In genomic region chr7:138146739-138147734, GRCh38 we compare ENCODE assay signal across 8 cellular contexts.
DNase-seq lines count a peak whose midpoint lies in the region; ATAC-seq and TF ChIP-seq lines count a peak whose summit lies in the region.
"Not testable (repeated sequence)": the region's sequence is repeated elsewhere in the genome, so short reads cannot be mapped to it uniquely, and the experiment has no call there.

No MANE protein-coding gene starts in this region.

- not testable (repeated sequence) for H3K36me3 Mint-ChIP-seq in CD4-positive, alpha-beta memory T cell; activated CD4-positive, alpha-beta T cell treated with anti-CD3 and anti-CD28 coated beads for 36 hours (ENCODE audit: low read depth); activated T-cell treated with anti-CD3 and anti-CD28 coated beads, Interleukin-2, amount 50 U/mL, for 72 hours (ENCODE audit: insufficient read depth in 2 of 2); activated naive CD8-positive, alpha-beta T cell treated with anti-CD3 and anti-CD28 coated beads for 36 hours; endothelial cell (ENCODE audit: low read depth, unreplicated experiment)

- H3K4me1 ChIP-seq in CD4-positive, alpha-beta memory T cell (ENCODE audit: insufficient read depth, low read length): not testable (repeated sequence)

- H3K4me3 Mint-ChIP-seq in CD4-positive, alpha-beta memory T cell: peak overlapping the region; percentile 2 to 86 (median 74)
- H3K4me3 Mint-ChIP-seq in activated CD4-positive, alpha-beta T cell treated with anti-CD3 and anti-CD28 coated beads for 36 hours: peak overlapping the region; percentile 62
- peak overlapping the region; percentile 80 to 89 for H3K4me3 Mint-ChIP-seq in activated T-cell treated with anti-CD3 and anti-CD28 coated beads, Interleukin-2, amount 50 U/mL, for 72 hours
- H3K4me3 Mint-ChIP-seq in activated naive CD8-positive, alpha-beta T cell treated with anti-CD3 and anti-CD28 coated beads for 36 hours: peak overlapping the region; percentile 73
- not testable (repeated sequence) for H3K4me3 Mint-ChIP-seq in endothelial cell (ENCODE audit: unreplicated experiment)
- H3K4me3 Mint-ChIP-seq in stimulated activated naive CD8-positive, alpha-beta T cell treated with anti-CD3 and anti-CD28 coated beads, Interleukin-15, amount 100 ng/mL, for 72 hours: peak overlapping the region; percentile 74 to 82

- intact Hi-C loops in CD4-positive, alpha-beta memory T cell (cut with micrococcal nuclease); activated CD4-positive, alpha-beta T cell treated with anti-CD3 and anti-CD28 coated beads for 36 hours (cut with DNase I, micrococcal nuclease): not testable (repeated sequence)

- not testable (repeated sequence) for TF ChIP-seq CTCF in endothelial cell (IDR thresholded peaks at IDR 0.05; ENCODE audit: unreplicated experiment)

- H3K4me1 Mint-ChIP-seq in CD4-positive, alpha-beta memory T cell; activated CD4-positive, alpha-beta T cell treated with anti-CD3 and anti-CD28 coated beads for 36 hours; activated T-cell treated with anti-CD3 and anti-CD28 coated beads, Interleukin-2, amount 50 U/mL, for 72 hours (ENCODE audit: low read depth); activated naive CD8-positive, alpha-beta T cell treated with anti-CD3 and anti-CD28 coated beads for 36 hours; stimulated activated naive CD8-positive, alpha-beta T cell treated with anti-CD3 and anti-CD28 coated beads, Interleukin-15, amount 100 ng/mL, for 72 hours: not testable (repeated sequence)
- peaks cover 12% of the 10 kb centered on the region for H3K4me1 Mint-ChIP-seq in endothelial cell (ENCODE audit: unreplicated experiment)

- not testable (repeated sequence) for H3K27ac ChIP-seq in CD4-positive, alpha-beta memory T cell (ENCODE audit: low read depth, low read length)

- H3K9me3 Mint-ChIP-seq in CD4-positive, alpha-beta memory T cell; activated CD4-positive, alpha-beta T cell treated with anti-CD3 and anti-CD28 coated beads for 36 hours (ENCODE audit: low read depth); activated T-cell treated with anti-CD3 and anti-CD28 coated beads, Interleukin-2, amount 50 U/mL, for 72 hours; activated naive CD8-positive, alpha-beta T cell treated with anti-CD3 and anti-CD28 coated beads for 36 hours; endothelial cell (ENCODE audit: unreplicated experiment); stimulated activated naive CD8-positive, alpha-beta T cell treated with anti-CD3 and anti-CD28 coated beads, Interleukin-15, amount 100 ng/mL, for 72 hours: not testable (repeated sequence)

- POLR2A ChIA-PET in CD4-positive, alpha-beta memory T cell (lab: Charles Lee; ENCODE audit: partially characterized antibody); activated CD4-positive, alpha-beta T cell treated with anti-CD3 and anti-CD28 coated beads for 36 hours (lab: Charles Lee): not testable (repeated sequence)

- CTCF ChIA-PET in CD4-positive, alpha-beta memory T cell (lab: Charles Lee; ENCODE audit: partially characterized antibody): not testable (repeated sequence)
- CTCF ChIA-PET in activated CD4-positive, alpha-beta T cell treated with anti-CD3 and anti-CD28 coated beads for 36 hours (lab: Charles Lee): interaction anchor here (1.3 kb wide), 1 partner anchor 11 kb away, joined by 3 read pairs; no protein-coding TSS in a partner anchor

- peak overlapping the region in 3 of 7 donors; percentile 32 to 50 (median 33) for H3K27ac Mint-ChIP-seq in CD4-positive, alpha-beta memory T cell
- H3K27ac Mint-ChIP-seq in activated CD4-positive, alpha-beta T cell treated with anti-CD3 and anti-CD28 coated beads for 36 hours: peak overlapping the region; percentile 9
- not testable (repeated sequence) for H3K27ac Mint-ChIP-seq in activated T-cell treated with anti-CD3 and anti-CD28 coated beads, Interleukin-2, amount 50 U/mL, for 72 hours; activated naive CD8-positive, alpha-beta T cell treated with anti-CD3 and anti-CD28 coated beads for 36 hours
- H3K27ac Mint-ChIP-seq in endothelial cell (ENCODE audit: unreplicated experiment): peak overlapping the region; percentile 53
- H3K27ac Mint-ChIP-seq in stimulated activated naive CD8-positive, alpha-beta T cell treated with anti-CD3 and anti-CD28 coated beads, Interleukin-15, amount 100 ng/mL, for 72 hours: peak overlapping the region in 1 of 2 donors; percentile 75

- H3K9me3 ChIP-seq in CD4-positive, alpha-beta memory T cell (ENCODE audit: control insufficient read depth in 1 of 2, low read length in 2 of 2): not testable (repeated sequence)

- not testable (repeated sequence) for H3K4me3 ChIP-seq in CD4-positive, alpha-beta memory T cell (ENCODE audit: low read length in 2 of 2)

- H3K36me3 ChIP-seq in CD4-positive, alpha-beta memory T cell (ENCODE audit: insufficient read depth, low read length): not testable (repeated sequence)

- DNase-seq in CD4-positive, alpha-beta memory T cell; activated T-cell treated with anti-CD3 and anti-CD28 coated beads, Interleukin-2, amount 50 U/mL, for 72 hours; activated naive CD8-positive, alpha-beta T cell treated with anti-CD3 and anti-CD28 coated beads for 36 hours; endothelial cell (ENCODE audit: low spot score); stimulated activated naive CD8-positive, alpha-beta T cell treated with anti-CD3 and anti-CD28 coated beads, Interleukin-15, amount 100 ng/mL, for 72 hours: not testable (repeated sequence)
- DNase-seq in MV-4-11 (lab: John Stamatoyannopoulos, UW): peak; percentile 6
- peak; percentile 13 for DNase-seq in activated CD4-positive, alpha-beta T cell treated with anti-CD3 and anti-CD28 coated beads for 36 hours

- H3K27me3 Mint-ChIP-seq in CD4-positive, alpha-beta memory T cell: peaks cover 10 to 20% of the 10 kb centered on the region in 2 donors
- H3K27me3 Mint-ChIP-seq in activated CD4-positive, alpha-beta T cell treated with anti-CD3 and anti-CD28 coated beads for 36 hours: peaks cover 13% of the 10 kb centered on the region
- H3K27me3 Mint-ChIP-seq in activated T-cell treated with anti-CD3 and anti-CD28 coated beads, Interleukin-2, amount 50 U/mL, for 72 hours (ENCODE audit: low read depth): peaks cover 22% of the 10 kb centered on the region
- peaks cover 20% of the 10 kb centered on the region for H3K27me3 Mint-ChIP-seq in activated naive CD8-positive, alpha-beta T cell treated with anti-CD3 and anti-CD28 coated beads for 36 hours
- not testable (repeated sequence) for H3K27me3 Mint-ChIP-seq in endothelial cell (ENCODE audit: unreplicated experiment)
- peaks cover 12% of the 10 kb centered on the region for H3K27me3 Mint-ChIP-seq in stimulated activated naive CD8-positive, alpha-beta T cell treated with anti-CD3 and anti-CD28 coated beads, Interleukin-15, amount 100 ng/mL, for 72 hours

- ATAC-seq in GM19395 (IDR thresholded peaks at IDR 0.05; ENCODE audit: unreplicated experiment): peak; percentile 66
- not testable (repeated sequence) for ATAC-seq in activated CD4-positive, alpha-beta T cell treated with anti-CD3 and anti-CD28 coated beads for 36 hours; stimulated activated naive CD8-positive, alpha-beta T cell treated with anti-CD3 and anti-CD28 coated beads, Interleukin-15, amount 100 ng/mL, for 72 hours
- peak in 1 of 2 donors; percentile 21 for ATAC-seq in activated T-cell treated with anti-CD3 and anti-CD28 coated beads, Interleukin-2, amount 50 U/mL, for 72 hours (replicated peaks in 1 of 2)

- not testable (repeated sequence) for H3K27me3 ChIP-seq in CD4-positive, alpha-beta memory T cell (ENCODE audit: insufficient read depth, low read length)
